In the genomic region with DNA sequence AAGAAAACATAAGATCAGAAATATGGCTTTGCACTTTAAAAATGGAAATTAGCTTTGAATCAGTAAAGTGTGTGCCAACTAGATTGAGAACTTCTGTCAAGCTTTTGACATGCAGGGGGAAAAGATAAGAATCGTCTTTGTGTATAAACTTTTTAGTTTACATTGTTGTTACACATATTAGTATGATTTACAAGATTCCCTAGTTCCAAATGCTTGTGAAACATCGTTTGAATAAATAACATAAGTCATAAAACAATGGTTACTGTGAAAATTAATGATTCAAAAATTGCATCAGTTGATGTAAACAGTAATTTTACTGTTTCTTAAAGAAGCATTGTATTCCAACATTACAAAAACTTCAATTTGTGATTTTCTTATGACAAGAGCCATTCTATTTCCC, we compare ENCODE assay signal across 24 cellular contexts.
"Had no signal": no experiment of that assay in that cellular context is flagged by ENCODE, and none has a peak within 500 bp of the region (broad histone marks: within the 10 kb centered on the region; RNA-seq: fewer than 3 reads in every experiment).

No MANE protein-coding gene starts in this region.

- DNase-seq: kidney; left colon; left ventricle myocardium inferior; naive B cell; natural killer cell; nephron progenitor cell; occipital lobe; ovary; right lobe of liver; stimulated activated CD4-positive, alpha-beta T cell treated with anti-CD3 and anti-CD28 coated beads, Interleukin-1b, Interleukin-23, amount 100 ng/mL, for 48 hours; stimulated activated CD4-positive, alpha-beta T cell treated with anti-CD3 and anti-CD28 coated beads, Interleukin-2, amount 100 ng/mL, for 48 hours; stimulated activated CD4-positive, alpha-beta T cell treated with anti-CD3 and anti-CD28 coated beads, Interleukin-4, amount 100 ng/mL, for 4 hours; stimulated activated CD8-positive, alpha-beta memory T cell treated with anti-CD3 and anti-CD28 coated beads, Interleukin-4, amount 100 ng/mL, for 48 hours; stimulated activated naive CD4-positive, alpha-beta T cell treated with Interleukin-2 at 50 U/mL for 16 hours; stimulated activated naive CD8-positive, alpha-beta T cell treated with anti-CD3 and anti-CD28 coated beads, Interleukin-15, amount 100 ng/mL, for 72 hours; substantia nigra; uterus had no signal

- H3K9me3 ChIP-seq: left ventricle myocardium inferior, neutrophil, right atrium auricular region, right lobe of liver, tibial nerve, uterus had no signal

- H3K27me3 ChIP-seq: neural progenitor cell, neutrophil, ovary, right atrium auricular region, right lobe of liver, tibial nerve, uterus had no signal

- H3K4me3 ChIP-seq: left ventricle myocardium inferior, lung, neural progenitor cell, ovary, right atrium auricular region, right lobe of liver, smooth muscle cell, tibial nerve, uterus had no signal

- H3K4me2 ChIP-seq: neural progenitor cell, smooth muscle cell had no signal

- H3K4me1 ChIP-seq: right atrium auricular region, right lobe of liver, tibial nerve, uterus had no signal

- FAIRE-seq: kidney had no signal

- H3K36me3 ChIP-seq: left ventricle myocardium inferior, neural progenitor cell, neutrophil, ovary, right atrium auricular region, right lobe of liver, tibial nerve, uterus had no signal

- H3K27ac ChIP-seq: left ventricle myocardium inferior, neural progenitor cell, neutrophil, ovary, right atrium auricular region, right lobe of liver, tibial nerve, uterus had no signal

- ATAC-seq: left colon; natural killer cell; right lobe of liver; stimulated activated memory B cell treated with anti-CD40 and anti-IgM and Interleukin-4, amounts not matched to agents 10 μg/mL and 1 μg/mL and 100 μg/mL, for 72 hours; stimulated activated naive CD8-positive, alpha-beta T cell treated with anti-CD3 and anti-CD28 coated beads, Interleukin-15, amount 100 ng/mL, for 72 hours had no signal
